Comparison of ENCODE assay signal across 12 cellular contexts in the genomic region with DNA sequence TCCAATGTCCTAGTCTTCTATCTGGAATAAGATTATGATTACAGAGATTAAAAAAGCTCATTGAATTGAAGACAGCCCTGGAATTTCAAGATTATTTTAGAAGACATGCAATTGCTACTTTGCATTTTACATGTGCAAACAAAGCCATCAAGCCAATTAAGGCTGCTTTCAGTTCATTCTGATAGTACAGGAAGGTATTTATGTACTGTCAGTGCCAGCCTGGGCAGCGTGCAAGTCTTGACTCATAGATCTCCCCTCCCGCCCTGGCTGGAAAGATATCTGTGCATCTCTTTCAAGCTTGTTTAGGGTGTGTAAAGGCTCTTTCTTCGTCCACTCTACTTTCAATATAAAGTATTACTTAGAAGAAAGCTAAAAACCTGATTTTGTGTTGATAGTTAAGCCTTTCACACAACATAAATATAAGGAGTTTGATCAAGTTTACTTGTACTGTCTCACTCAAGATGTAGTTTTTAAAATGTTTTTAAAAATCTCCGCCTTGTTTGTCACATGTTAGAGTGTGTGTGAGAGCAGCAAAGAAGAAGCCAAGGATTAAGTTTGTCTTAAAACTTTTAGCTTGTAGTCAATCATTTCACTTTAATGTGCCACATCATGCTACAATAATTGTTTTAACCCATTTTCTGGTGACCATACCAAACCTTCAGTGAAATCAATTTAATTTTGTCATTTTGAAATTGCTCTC.
A peak's percentile ranks its signal among the peaks of the same experiment; 100 is the strongest.
DNase-seq lines count a peak whose midpoint lies in the region; ATAC-seq lines count a peak whose summit lies in the region.
"Had no signal": no experiment of that assay in that cellular context is flagged by ENCODE, and none has a peak within 500 bp of the region (broad histone marks: within the 10 kb centered on the region; RNA-seq: fewer than 3 reads in every experiment).

No MANE protein-coding gene starts in this region.

- no peaks in the 10 kb centered on the region for H3K4me1 Mint-ChIP-seq in activated naive CD8-positive, alpha-beta T cell treated with anti-CD3 and anti-CD28 coated beads, Interleukin-2, amount 50 U/mL, for 24 hours
- H3K4me1 Mint-ChIP-seq: activated naive CD4-positive, alpha-beta T cell treated with anti-CD3 and anti-CD28 coated beads, Interleukin-2, amount 10 ng/mL, durations not matched to agents 7 days and 5 days; CD14-positive monocyte; naive thymus-derived CD8-positive, alpha-beta T cell had no signal

- ATAC-seq in GM18502 (IDR thresholded peaks at IDR 0.05; ENCODE audit: poor library complexity, unreplicated experiment) (peak; percentile 81), GM21526 (IDR thresholded peaks at IDR 0.05; ENCODE audit: low FRiP score, unreplicated experiment) (peak; percentile 85), HG03521 (IDR thresholded peaks at IDR 0.05; ENCODE audit: unreplicated experiment) (peak; percentile 55), HG03095 (IDR thresholded peaks at IDR 0.05; ENCODE audit: unreplicated experiment) (no peak)
- no peak for ATAC-seq in activated naive CD8-positive, alpha-beta T cell treated with anti-CD3 and anti-CD28 coated beads, Interleukin-2, amount 50 U/mL, for 24 hours
- ATAC-seq: naive thymus-derived CD8-positive, alpha-beta T cell had no signal

- DNase-seq in fibroblast of peridontal ligament (ENCODE audit: extremely low read depth) (peak; percentile 13), HK-2 (ENCODE audit: unreplicated experiment) (no peak), AML-193 (lab: John Stamatoyannopoulos, UW) (no peak)
- no peak for DNase-seq in activated naive CD8-positive, alpha-beta T cell treated with anti-CD3 and anti-CD28 coated beads, Interleukin-2, amount 50 U/mL, for 24 hours
- DNase-seq: activated naive CD4-positive, alpha-beta T cell treated with anti-CD3 and anti-CD28 coated beads, Interleukin-2, amount 10 ng/mL, durations not matched to agents 7 days and 5 days; naive thymus-derived CD8-positive, alpha-beta T cell; Peyer's patch had no signal

- no peaks in the 10 kb centered on the region for H3K36me3 Mint-ChIP-seq in activated naive CD8-positive, alpha-beta T cell treated with anti-CD3 and anti-CD28 coated beads, Interleukin-2, amount 50 U/mL, for 24 hours (ENCODE audit: low read depth)
- H3K36me3 Mint-ChIP-seq: activated naive CD4-positive, alpha-beta T cell treated with anti-CD3 and anti-CD28 coated beads, Interleukin-2, amount 10 ng/mL, durations not matched to agents 7 days and 5 days; CD14-positive monocyte; naive thymus-derived CD8-positive, alpha-beta T cell had no signal

- H3K9me3 Mint-ChIP-seq in activated naive CD8-positive, alpha-beta T cell treated with anti-CD3 and anti-CD28 coated beads, Interleukin-2, amount 50 U/mL, for 24 hours, result no peaks in the 10 kb centered on the region
- H3K9me3 Mint-ChIP-seq: activated naive CD4-positive, alpha-beta T cell treated with anti-CD3 and anti-CD28 coated beads, Interleukin-2, amount 10 ng/mL, durations not matched to agents 7 days and 5 days; naive thymus-derived CD8-positive, alpha-beta T cell had no signal

- peaks cover 8% of the 10 kb centered on the region for H3K27me3 Mint-ChIP-seq in activated naive CD8-positive, alpha-beta T cell treated with anti-CD3 and anti-CD28 coated beads, Interleukin-2, amount 50 U/mL, for 24 hours
- H3K27me3 Mint-ChIP-seq: activated naive CD4-positive, alpha-beta T cell treated with anti-CD3 and anti-CD28 coated beads, Interleukin-2, amount 10 ng/mL, durations not matched to agents 7 days and 5 days had no signal

- H3K27ac Mint-ChIP-seq in activated naive CD8-positive, alpha-beta T cell treated with anti-CD3 and anti-CD28 coated beads, Interleukin-2, amount 50 U/mL, for 24 hours, result no peak overlapping the region
- H3K27ac Mint-ChIP-seq: activated naive CD4-positive, alpha-beta T cell treated with anti-CD3 and anti-CD28 coated beads, Interleukin-2, amount 10 ng/mL, durations not matched to agents 7 days and 5 days; CD14-positive monocyte; naive thymus-derived CD8-positive, alpha-beta T cell had no signal

- H3K4me3 Mint-ChIP-seq in activated naive CD8-positive, alpha-beta T cell treated with anti-CD3 and anti-CD28 coated beads, Interleukin-2, amount 50 U/mL, for 24 hours, result no peak overlapping the region
- H3K4me3 Mint-ChIP-seq: activated naive CD4-positive, alpha-beta T cell treated with anti-CD3 and anti-CD28 coated beads, Interleukin-2, amount 10 ng/mL, durations not matched to agents 7 days and 5 days; CD14-positive monocyte; naive thymus-derived CD8-positive, alpha-beta T cell had no signal

Comparison
In these comparisons a context has a peak if more than half of its experiments do, and no peak if none do; other contexts are left out.
1. ATAC-seq: peak in GM18502 (single experiment), GM21526 (single experiment) and HG03521 (single experiment); none in HG03095 (single experiment) and activated naive CD8-positive, alpha-beta T cell treated with anti-CD3 and anti-CD28 coated beads, Interleukin-2, amount 50 U/mL, for 24 hours (single experiment).